8 cellular contexts compared by ENCODE assay signal in genomic region chr9:132241483-132241839, GRCh38.
DNase-seq lines count a peak whose midpoint lies in the region; ATAC-seq and TF ChIP-seq lines count a peak whose summit lies in the region.

No MANE protein-coding gene starts in this region.

- H3K4me3 ChIP-seq in right cardiac atrium (ENCODE audit: low read length): peak overlapping the region; percentile 91

- no peaks in the 10 kb centered on the region for H3K4me1 ChIP-seq in right cardiac atrium (ENCODE audit: control insufficient read depth, insufficient read depth, low read length)

- TF ChIP-seq POLR2A in Raji (IDR thresholded peaks at IDR 0.05; ENCODE audit: insufficient read depth, low read depth, low read length): peak; percentile 38; the same call in 1 of the 2 replicates

- WGBS in right cardiac atrium: under 1% methylated on average over 33 of the region's 33 CpGs

- H3K27me3 Mint-ChIP-seq in activated CD4-positive, alpha-beta T cell treated with anti-CD3 and anti-CD28 coated beads, Interleukin-2, amount 10 ng/mL, durations not matched to agents 24 days and 14 days: peaks cover 27% of the 10 kb centered on the region

- no peaks in the 10 kb centered on the region for H3K36me3 Mint-ChIP-seq in activated CD4-positive, alpha-beta T cell treated with anti-CD3 and anti-CD28 coated beads, Interleukin-2, amount 10 ng/mL, durations not matched to agents 24 days and 14 days (ENCODE audit: low read depth)
- peaks cover 6% of the 10 kb centered on the region for H3K36me3 Mint-ChIP-seq in stimulated activated effector memory CD8-positive, alpha-beta T cell treated with anti-CD3 and anti-CD28 coated beads, Interleukin-12 subunit alpha, Interleukin-12 subunit beta, amount 100 ng/mL, for 72 hours

- peak overlapping the region; percentile 90 for H3K27ac Mint-ChIP-seq in activated CD4-positive, alpha-beta T cell treated with anti-CD3 and anti-CD28 coated beads, Interleukin-2, amount 10 ng/mL, durations not matched to agents 24 days and 14 days
- H3K27ac Mint-ChIP-seq in stimulated activated effector memory CD8-positive, alpha-beta T cell treated with anti-CD3 and anti-CD28 coated beads, Interleukin-12 subunit alpha, Interleukin-12 subunit beta, amount 100 ng/mL, for 72 hours: peak overlapping the region; percentile 87

- H3K27ac ChIP-seq in right cardiac atrium (ENCODE audit: low read length): no peak overlapping the region

- no peaks in the 10 kb centered on the region for H3K9me3 Mint-ChIP-seq in activated CD4-positive, alpha-beta T cell treated with anti-CD3 and anti-CD28 coated beads, Interleukin-2, amount 10 ng/mL, durations not matched to agents 24 days and 14 days
- H3K9me3 Mint-ChIP-seq in stimulated activated effector memory CD8-positive, alpha-beta T cell treated with anti-CD3 and anti-CD28 coated beads, Interleukin-12 subunit alpha, Interleukin-12 subunit beta, amount 100 ng/mL, for 72 hours: no peaks in the 10 kb centered on the region

- H3K9me3 ChIP-seq in right cardiac atrium (ENCODE audit: control insufficient read depth, low read length): no peaks in the 10 kb centered on the region

- peaks cover 10% of the 10 kb centered on the region for H3K4me1 Mint-ChIP-seq in activated CD4-positive, alpha-beta T cell treated with anti-CD3 and anti-CD28 coated beads, Interleukin-2, amount 10 ng/mL, durations not matched to agents 24 days and 14 days
- H3K4me1 Mint-ChIP-seq in stimulated activated effector memory CD8-positive, alpha-beta T cell treated with anti-CD3 and anti-CD28 coated beads, Interleukin-12 subunit alpha, Interleukin-12 subunit beta, amount 100 ng/mL, for 72 hours: peaks cover 17% of the 10 kb centered on the region

- intact Hi-C loops in activated CD4-positive, alpha-beta T cell treated with anti-CD3 and anti-CD28 coated beads, Interleukin-2, amount 10 ng/mL, durations not matched to agents 24 days and 14 days (cut with micrococcal nuclease): loop anchor here (1.0 to 10.0 kb wide), 2 partner anchors 162 to 737 kb away; partner anchors contain the start of genes MED27 and POMT1
- intact Hi-C loops in right cardiac atrium (cut with DNase I): loop anchor here in 1 of 4 donors (2.0 kb wide), 1 partner anchor 77 kb away; no protein-coding TSS in a partner anchor

- H3K27me3 ChIP-seq in right cardiac atrium (ENCODE audit: control insufficient read depth, insufficient read depth): no peaks in the 10 kb centered on the region

- H3K4me3 Mint-ChIP-seq in activated CD4-positive, alpha-beta T cell treated with anti-CD3 and anti-CD28 coated beads, Interleukin-2, amount 10 ng/mL, durations not matched to agents 24 days and 14 days: peak overlapping the region; percentile 95
- peak overlapping the region; percentile 96 for H3K4me3 Mint-ChIP-seq in stimulated activated effector memory CD8-positive, alpha-beta T cell treated with anti-CD3 and anti-CD28 coated beads, Interleukin-12 subunit alpha, Interleukin-12 subunit beta, amount 100 ng/mL, for 72 hours

- no peak for ATAC-seq in right cardiac atrium
- no peak for ATAC-seq in stimulated activated effector memory CD8-positive, alpha-beta T cell treated with anti-CD3 and anti-CD28 coated beads, Interleukin-12 subunit alpha, Interleukin-12 subunit beta, amount 100 ng/mL, for 72 hours

- DNase-seq in activated CD4-positive, alpha-beta T cell treated with anti-CD3 and anti-CD28 coated beads, Interleukin-2, amount 10 ng/mL, durations not matched to agents 24 days and 14 days: no peak
- DNase-seq in activated CD4-positive, alpha-beta T cell treated with anti-CD3 and anti-CD28 coated beads, Interleukin-2, amount 50 U/mL, for 4 hours: no peak
- DNase-seq in right cardiac atrium (no peak), HCEC 1CT (no peak), SW 1271 (lab: John Stamatoyannopoulos, UW) (no peak), HUDEP-2 (lab: John Stamatoyannopoulos, UW; ENCODE audit: unreplicated experiment in 76 of 76) (no peak)
- no peak for DNase-seq in stimulated activated effector memory CD8-positive, alpha-beta T cell treated with anti-CD3 and anti-CD28 coated beads, Interleukin-12 subunit alpha, Interleukin-12 subunit beta, amount 100 ng/mL, for 72 hours (ENCODE audit: low spot score in 2 of 2)
